In genomic region chr6:108782231-108783041, GRCh38 we compare ENCODE assay signal across 8 cellular contexts.
DNase-seq lines count a peak whose midpoint lies in the region; ATAC-seq and TF ChIP-seq lines count a peak whose summit lies in the region.

No MANE protein-coding gene starts in this region.

- no peaks in the 10 kb centered on the region for H3K27me3 ChIP-seq in BLaER1 treated with 17β-estradiol and CSF1 and Interleukin-3, amounts not matched to agents 10 nM and 100 nM
- H3K27me3 ChIP-seq in iPS-20b (ENCODE audit: insufficient read depth, low read length) (peaks cover 47% of the 10 kb centered on the region), skeletal muscle tissue (ENCODE audit: control insufficient read depth in 3 of 3, insufficient read depth in 3 of 3, low read length in 3 of 3) (no peaks in the 10 kb centered on the region)

- H3K4me3 ChIP-seq in BLaER1 treated with 17β-estradiol and CSF1 and Interleukin-3, amounts not matched to agents 10 nM and 100 nM: peak overlapping the region in 7 of 10 experiments; percentile 19 to 48 (median 36); a peak in 10 of 20 replicates
- H3K4me3 ChIP-seq in iPS-20b (ENCODE audit: low read length) (peak overlapping the region; percentile 86), skeletal muscle tissue (ENCODE audit: low read length in 3 of 3) (peak overlapping the region; percentile 70 to 90 (median 87))

- H3K4me1 ChIP-seq in BLaER1 treated with 17β-estradiol and CSF1 and Interleukin-3, amounts not matched to agents 10 nM and 100 nM: peaks cover 10 to 44% (median 21%) of the 10 kb centered on the region in 10 experiments
- H3K4me1 ChIP-seq in iPS-20b (ENCODE audit: insufficient read depth, low read length) (peaks cover 22% of the 10 kb centered on the region; the same call in 1 of the 2 replicates), skeletal muscle tissue (ENCODE audit: control insufficient read depth in 3 of 3, insufficient read depth in 3 of 3, low read length in 3 of 3) (peaks cover 8 to 19% (median 13%) of the 10 kb centered on the region in 3 donors)

- H3K9ac ChIP-seq in BLaER1 treated with 17β-estradiol and CSF1 and Interleukin-3, amounts not matched to agents 10 nM and 100 nM: peak overlapping the region in 6 of 11 experiments; percentile 19 to 45 (median 36); a peak in 6 of 22 replicates
- peak overlapping the region; percentile 63; the same call in 1 of the 2 replicates for H3K9ac ChIP-seq in iPS-20b (ENCODE audit: low read depth, low read length)
- peak overlapping the region; percentile 55 to 82 (median 67) for H3K9ac ChIP-seq in skeletal muscle tissue (ENCODE audit: low read depth in 1 of 3, low read length in 3 of 3)

- peak; percentile 91 for TF ChIP-seq CTCF in VCaP (conservative IDR thresholded peaks at IDR 0.05)

- no peaks in the 10 kb centered on the region for H4K20me1 ChIP-seq in BLaER1 treated with 17β-estradiol and CSF1 and Interleukin-3, amounts not matched to agents 10 nM and 100 nM

- no peak overlapping the region; a peak in 1 of 22 replicates for H3K27ac ChIP-seq in BLaER1 treated with 17β-estradiol and CSF1 and Interleukin-3, amounts not matched to agents 10 nM and 100 nM
- H3K27ac ChIP-seq in VCaP (peak overlapping the region; percentile 76), iPS-20b (ENCODE audit: low read length) (no peak overlapping the region), skeletal muscle tissue (ENCODE audit: low read depth, low read length) (no peak overlapping the region)

- H3K9me3 ChIP-seq in BLaER1 treated with 17β-estradiol and CSF1 and Interleukin-3, amounts not matched to agents 10 nM and 100 nM (replicated peaks in 1 of 11): peaks cover 2 to 3% (median 2%) of the 10 kb centered on the region in 11 experiments; a peak in 19 of 22 replicates
- H3K9me3 ChIP-seq in iPS-20b (ENCODE audit: insufficient read depth, low read depth, low read length) (no peaks in the 10 kb centered on the region), skeletal muscle tissue (ENCODE audit: control insufficient read depth in 3 of 3, low read length in 3 of 3) (no peaks in the 10 kb centered on the region)

- ATAC-seq in GM21825 (IDR thresholded peaks at IDR 0.05; ENCODE audit: unreplicated experiment): peak; percentile 70
- ATAC-seq in GM21381 (IDR thresholded peaks at IDR 0.05; ENCODE audit: unreplicated experiment): no peak

- no peaks in the 10 kb centered on the region for H3K36me3 ChIP-seq in BLaER1 treated with 17β-estradiol and CSF1 and Interleukin-3, amounts not matched to agents 10 nM and 100 nM
- no peaks in the 10 kb centered on the region for H3K36me3 ChIP-seq in iPS-20b (ENCODE audit: insufficient read depth, low read depth, low read length)
- peaks cover 0 to 2% (median 0%) of the 10 kb centered on the region in 3 donors for H3K36me3 ChIP-seq in skeletal muscle tissue (ENCODE audit: control insufficient read depth in 3 of 3, insufficient read depth in 3 of 3, low read length in 3 of 3)

- H3K4me2 ChIP-seq in BLaER1 treated with 17β-estradiol and CSF1 and Interleukin-3, amounts not matched to agents 10 nM and 100 nM: peak overlapping the region; percentile 18 to 80 (median 57)

- DNase-seq in NCI-H2029 treated with DMSO at 0.1 percent for 48 hours (lab: John Stamatoyannopoulos, UW): peak; percentile 36
- DNase-seq in T47D (ENCODE audit: low read depth in 1 of 2, low spot score in 1 of 2): peak; percentile 69 to 85

- in situ Hi-C loops in T47D (cut with HindIII; ENCODE audit: low pct_unique_long_range_greater_than_20kb, low sequenced_read_pairs): no loop called here

Comparison
In these comparisons a context has a peak if more than half of its experiments do, and no peak if none do; other contexts are left out.
1. H3K4me3 ChIP-seq: peak in every context shown above with its lines; median percentile 87 in skeletal muscle tissue; 86 in iPS-20b; 36 in BLaER1 treated with 17β-estradiol and CSF1 and Interleukin-3, amounts not matched to agents 10 nM and 100 nM.